16 cellular contexts compared by ENCODE assay signal in the genomic region with DNA sequence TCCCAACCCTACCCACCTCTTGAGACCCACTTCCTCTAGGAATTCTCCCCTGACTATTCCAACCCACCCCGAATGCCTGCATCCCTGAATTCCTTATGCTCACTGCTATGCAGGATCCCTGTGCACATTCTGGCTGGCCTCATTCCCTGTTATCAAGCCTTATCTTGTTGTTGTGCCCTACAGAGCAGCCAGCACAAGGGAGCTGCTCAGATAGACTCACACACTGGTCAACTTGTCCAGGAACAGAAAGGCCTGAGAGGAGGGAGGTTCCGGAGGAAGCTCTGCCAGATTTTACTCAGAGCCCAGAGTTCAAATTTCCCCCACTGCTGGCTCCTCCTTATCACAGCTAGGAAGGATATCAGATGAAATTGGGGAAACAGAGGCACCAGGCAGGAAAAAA. TPM values are rescaled to one million over a fixed set of nuclear protein-coding genes. Genes with fewer than 3 reads are reported as not detected.
DNase-seq lines count a peak whose midpoint lies in the region; ATAC-seq and TF ChIP-seq lines count a peak whose summit lies in the region.
"Had no signal": no experiment of that assay in that cellular context is flagged by ENCODE, and none has a peak within 500 bp of the region (broad histone marks: within the 10 kb centered on the region; RNA-seq: fewer than 3 reads in every experiment).

No MANE protein-coding gene starts in this region.

- H3K9me3 ChIP-seq in right atrium auricular region, result no peaks in the 10 kb centered on the region
- no peaks in the 10 kb centered on the region for H3K9me3 ChIP-seq in right lobe of liver
- no peaks in the 10 kb centered on the region for H3K9me3 ChIP-seq in hepatocyte (ENCODE audit: low read depth)

- no peak overlapping the region for H3K27ac ChIP-seq in right atrium auricular region
- peak overlapping the region in 51 of 59 donors; percentile 4 to 99 (median 63) for H3K27ac ChIP-seq in dorsolateral prefrontal cortex
- no peak overlapping the region for H3K27ac ChIP-seq in right lobe of liver
- H3K27ac ChIP-seq in hepatocyte, result no peak overlapping the region
- H3K27ac ChIP-seq: C4-2B, GM23248 had no signal

- ATAC-seq in Right ventricle myocardium inferior (peak; percentile 76), right lobe of liver (peak; percentile 40 to 83 (median 56))
- ATAC-seq: PC-3 had no signal

- no peak overlapping the region for H3K4me2 ChIP-seq in hepatocyte

- H3K4me1 ChIP-seq in right atrium auricular region (peaks cover 0 to 14% of the 10 kb centered on the region in 2 donors), right lobe of liver (no peaks in the 10 kb centered on the region), hepatocyte (ENCODE audit: insufficient read depth) (no peaks in the 10 kb centered on the region)

- H3K36me3 ChIP-seq in right atrium auricular region (no peaks in the 10 kb centered on the region), right lobe of liver (no peaks in the 10 kb centered on the region), hepatocyte (replicated peaks; ENCODE audit: insufficient read depth, low read depth) (no peaks in the 10 kb centered on the region)

- no peaks in the 10 kb centered on the region for H3K79me2 ChIP-seq in hepatocyte

- no TSS peak for BruUV-seq in Calu3 (replicated peaks; lab: Mats Ljungman, UMichigan)

- TF ChIP-seq POLR2A in right lobe of liver (IDR thresholded peaks at IDR 0.05), result no peak

- H3K4me3 Mint-ChIP-seq in Calu3 (ENCODE audit: low read depth, unreplicated experiment), result no peak overlapping the region

- H3K9me2 ChIP-seq in hepatocyte (replicated peaks; ENCODE audit: insufficient read depth), result no peaks in the 10 kb centered on the region

- peaks cover 32% of the 10 kb centered on the region for H3K27me3 Mint-ChIP-seq in Calu3 (ENCODE audit: unreplicated experiment)

- no peak overlapping the region for H2AFZ ChIP-seq in hepatocyte
- H2AFZ ChIP-seq: GM23248 had no signal

- DNase-seq in Right ventricle myocardium inferior (ENCODE audit: missing footprints) (no peak), right atrium auricular region (ENCODE audit: low spot score) (no peak), dorsolateral prefrontal cortex (peak in 2 of 10 donors; percentile 30 to 36), right lobe of liver (peak in 1 of 3 donors; percentile 40), hepatocyte (ENCODE audit: low spot score) (no peak), Calu3 (no peak), GDM1 (lab: John Stamatoyannopoulos, UW) (no peak), DMS114 treated with DMSO at 0.1 percent for 48 hours (lab: John Stamatoyannopoulos, UW; ENCODE audit: unreplicated experiment) (no peak)
- DNase-seq: GM23248, NCI-H1436 treated with DMSO at 0.1 percent for 48 hours, NCI-H2081, NCI-H69, PC-3 had no signal

- peaks cover 5% of the 10 kb centered on the region for H3K36me3 Mint-ChIP-seq in Calu3 (ENCODE audit: insufficient read depth, unreplicated experiment)

- WGBS in right lobe of liver (ENCODE audit: insufficient coverage, low coverage, low lambda C conversion rate, missing lambda C conversion rate), result 38% methylated on average over 2 of the region's 2 CpGs
- 65% methylated on average over 2 of the region's 2 CpGs for WGBS in hepatocyte (ENCODE audit: low lambda C conversion rate, missing lambda C conversion rate)

- no peaks in the 10 kb centered on the region for H3K9me3 Mint-ChIP-seq in Calu3 (ENCODE audit: low read depth, unreplicated experiment)

- no peak overlapping the region for H3K27ac Mint-ChIP-seq in Calu3 (ENCODE audit: unreplicated experiment)

- no peak overlapping the region for H3K4me3 ChIP-seq in right atrium auricular region
- H3K4me3 ChIP-seq in dorsolateral prefrontal cortex, result no peak overlapping the region
- no peak overlapping the region for H3K4me3 ChIP-seq in right lobe of liver
- no peak overlapping the region for H3K4me3 ChIP-seq in hepatocyte
- H3K4me3 ChIP-seq: GM23248 had no signal

- TF ChIP-seq CTCF in right atrium auricular region (IDR thresholded peaks at IDR 0.05) (no peak), dorsolateral prefrontal cortex (IDR thresholded peaks at IDR 0.05 in 54 of 56, conservative IDR thresholded peaks at IDR 0.05 in 2 of 56; ENCODE audit: low read depth in 1 of 56, partially characterized antibody in 56 of 56) (no peak), right lobe of liver (IDR thresholded peaks at IDR 0.05) (no peak), hepatocyte (IDR thresholded peaks at IDR 0.05; ENCODE audit: poor library complexity) (no peak), Calu3 (IDR thresholded peaks at IDR 0.05; ENCODE audit: unreplicated experiment) (no peak)

- no peaks in the 10 kb centered on the region for H4K20me1 ChIP-seq in hepatocyte (ENCODE audit: insufficient read depth, poor library complexity, severe bottlenecking)

- CTCF ChIA-PET in Calu3 (lab: Charles Lee), result no interaction called here

- intact Hi-C loops in Right ventricle myocardium inferior (cut with DNase I), result no loop called here
- intact Hi-C loops in dorsolateral prefrontal cortex (cut with DNase I), result no loop called here
- intact Hi-C loops in right lobe of liver (cut with DNase I), result no loop called here
- intact Hi-C loops in Calu3 (cut with micrococcal nuclease; ENCODE audit: unreplicated experiment), result no loop called here

- peaks cover 15% of the 10 kb centered on the region for H3K4me1 Mint-ChIP-seq in Calu3 (ENCODE audit: low read depth, unreplicated experiment)

- H3K27me3 ChIP-seq in right atrium auricular region, result no peaks in the 10 kb centered on the region
- no peaks in the 10 kb centered on the region for H3K27me3 ChIP-seq in dorsolateral prefrontal cortex
- no peaks in the 10 kb centered on the region for H3K27me3 ChIP-seq in right lobe of liver
- no peaks in the 10 kb centered on the region for H3K27me3 ChIP-seq in hepatocyte

RNA-seq across cellular contexts. Expression of gene MYO18A, which starts 24.8 kb away (rescaled TPM):
- total RNA-seq in Right ventricle myocardium inferior (373 TPM), right atrium auricular region (100 to 1,000 TPM; 159 to 219 TPM), dorsolateral prefrontal cortex (100 to 1,000 TPM in 118 of 120 experiments, 10 to 100 TPM in 2; 93.9 to 275 (median 143) TPM), right lobe of liver (10 to 100 TPM; 50.1 to 98.2 (median 81.8) TPM), hepatocyte (22.0 and 35.6 TPM in 2 replicates), Calu3 (2022) (89.9 and 123 TPM in 2 replicates)
- 32.2 and 33.8 TPM in 2 replicates for polyA plus RNA-seq in hepatocyte

RNA-seq across cellular contexts. Expression of gene CRYBA1, which starts 41.6 kb away (rescaled TPM):
- total RNA-seq in Right ventricle myocardium inferior (not detected), right atrium auricular region (not detected), dorsolateral prefrontal cortex (not detected), right lobe of liver (not detected), hepatocyte (not detected in 2 replicates), Calu3 (2022) (not detected in 2 replicates)
- not detected in 2 replicates for polyA plus RNA-seq in hepatocyte
- total RNA-seq: A172, GM23248, HT1080, PC-3 had no signal
- polyA plus RNA-seq: GM23248 had no signal

Comparison
In these comparisons a context has a peak if more than half of its experiments do, and no peak if none do; other contexts are left out.
1. H3K27ac ChIP-seq: peak in dorsolateral prefrontal cortex (51 of 59); none in right atrium auricular region (0 of 2), right lobe of liver (0 of 3) and hepatocyte (single experiment).